ENCODE assay signal across 28 cellular contexts in the genomic region with DNA sequence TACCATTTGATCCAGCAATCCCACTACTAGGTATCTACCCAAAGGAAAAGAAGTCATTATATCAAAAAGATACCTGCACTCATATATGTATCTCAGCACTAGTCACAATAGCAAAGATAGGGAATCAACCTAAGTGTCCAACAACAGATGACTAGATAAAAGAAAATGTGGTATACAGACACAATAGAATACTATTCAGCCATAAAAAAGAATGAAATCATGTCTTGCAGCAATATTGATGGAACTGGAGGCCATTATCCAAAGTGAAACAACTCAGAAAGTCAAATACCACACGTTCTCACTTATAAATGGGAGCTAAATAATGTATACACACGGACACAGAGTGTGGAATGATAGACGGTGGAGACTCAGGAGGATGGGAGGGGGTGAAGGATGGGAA.
"Had no signal": no experiment of that assay in that cellular context is flagged by ENCODE, and none has a peak within 500 bp of the region (broad histone marks: within the 10 kb centered on the region; RNA-seq: fewer than 3 reads in every experiment).

No MANE protein-coding gene starts in this region.

- H3K4me3 Mint-ChIP-seq: natural killer cell; nephron; neural progenitor cell; stimulated activated effector memory CD8-positive, alpha-beta T cell treated with anti-CD3 and anti-CD28 coated beads, Interleukin-12 subunit alpha, Interleukin-12 subunit beta, amount 100 ng/mL, for 72 hours; stimulated activated naive B cell treated with anti-CD40 and anti-IgM and Interleukin-4, amounts not matched to agents 10 μg/mL and 1 μg/mL and 100 μg/mL, for 72 hours; stimulated activated naive CD8-positive, alpha-beta T cell treated with anti-CD3 and anti-CD28 coated beads, Interleukin-15, Interleukin-2, amounts not matched to agents 100 ng/mL and 50 ng/mL, for 24 hours had no signal

- H3K4me2 ChIP-seq: neural progenitor cell had no signal

- H3K4me1 Mint-ChIP-seq: natural killer cell; stimulated activated effector memory CD8-positive, alpha-beta T cell treated with anti-CD3 and anti-CD28 coated beads, Interleukin-12 subunit alpha, Interleukin-12 subunit beta, amount 100 ng/mL, for 72 hours had no signal

- H3K27me3 Mint-ChIP-seq: progenitor cell of endocrine pancreas; stimulated activated naive B cell treated with anti-CD40 and anti-IgM and Interleukin-4, amounts not matched to agents 10 μg/mL and 1 μg/mL and 100 μg/mL, for 72 hours had no signal

- DNase-seq: natural killer cell; occipital lobe; ovary; posterior cingulate gyrus; psoas muscle; right cardiac atrium; right lobe of liver; sigmoid colon; small intestine; stimulated activated CD4-positive, alpha-beta T cell treated with anti-CD3 and anti-CD28 coated beads, Interleukin-15, amount 100 ng/mL, for 24 hours; stimulated activated CD4-positive, alpha-beta T cell treated with anti-CD3 and anti-CD28 coated beads, Interleukin-2, amount 100 ng/mL, for 24 hours; stimulated activated CD4-positive, alpha-beta T cell treated with anti-CD3 and anti-CD28 coated beads, Interleukin-2, amount 100 ng/mL, for 48 hours; stimulated activated CD4-positive, alpha-beta T cell treated with anti-CD3 and anti-CD28 coated beads, Interleukin-4, amount 100 ng/mL, for 24 hours; stimulated activated naive B cell treated with anti-CD40 and anti-IgM and Interleukin-4, amounts not matched to agents 10 μg/mL and 1 μg/mL and 100 μg/mL, for 72 hours; stimulated activated naive CD4-positive, alpha-beta T cell treated with Interleukin-2 at 50 U/mL for 16 hours; stomach; thyroid gland; trophoblast cell; upper lobe of right lung; uterus had no signal

- H3K9me3 ChIP-seq: ovary, psoas muscle, right lobe of liver, sigmoid colon, stomach, thoracic aorta, thyroid gland, tibial nerve, upper lobe of right lung, uterus had no signal

- H3K27me3 ChIP-seq: neural progenitor cell, ovary, right lobe of liver, sigmoid colon, stomach, thyroid gland, tibial nerve, upper lobe of right lung, uterus had no signal

- H3K27ac Mint-ChIP-seq: natural killer cell; neural progenitor cell; stimulated activated effector memory CD8-positive, alpha-beta T cell treated with anti-CD3 and anti-CD28 coated beads, Interleukin-12 subunit alpha, Interleukin-12 subunit beta, amount 100 ng/mL, for 72 hours; stimulated activated naive B cell treated with anti-CD40 and anti-IgM and Interleukin-4, amounts not matched to agents 10 μg/mL and 1 μg/mL and 100 μg/mL, for 72 hours; stimulated activated naive CD8-positive, alpha-beta T cell treated with anti-CD3 and anti-CD28 coated beads, Interleukin-15, Interleukin-2, amounts not matched to agents 100 ng/mL and 50 ng/mL, for 24 hours had no signal

- H2AFZ ChIP-seq: neural progenitor cell, parathyroid adenoma had no signal

- H3K4me3 ChIP-seq: neural progenitor cell, ovary, psoas muscle, right lobe of liver, sigmoid colon, stomach, thoracic aorta, thyroid gland, tibial nerve, upper lobe of right lung, uterus had no signal

- H3K36me3 ChIP-seq: neural progenitor cell, ovary, right lobe of liver, sigmoid colon, stomach, thoracic aorta, thyroid gland, tibial nerve, upper lobe of right lung, uterus had no signal

- H3K9ac ChIP-seq: neural progenitor cell, parathyroid adenoma had no signal

- H3K4me1 ChIP-seq: right lobe of liver, uterus had no signal

- H3K9me3 Mint-ChIP-seq: natural killer cell; nephron; neural progenitor cell; stimulated activated effector memory CD8-positive, alpha-beta T cell treated with anti-CD3 and anti-CD28 coated beads, Interleukin-12 subunit alpha, Interleukin-12 subunit beta, amount 100 ng/mL, for 72 hours; stimulated activated naive B cell treated with anti-CD40 and anti-IgM and Interleukin-4, amounts not matched to agents 10 μg/mL and 1 μg/mL and 100 μg/mL, for 72 hours; stimulated activated naive CD8-positive, alpha-beta T cell treated with anti-CD3 and anti-CD28 coated beads, Interleukin-15, Interleukin-2, amounts not matched to agents 100 ng/mL and 50 ng/mL, for 24 hours had no signal

- H3K36me3 Mint-ChIP-seq: natural killer cell; neural progenitor cell; stimulated activated effector memory CD8-positive, alpha-beta T cell treated with anti-CD3 and anti-CD28 coated beads, Interleukin-12 subunit alpha, Interleukin-12 subunit beta, amount 100 ng/mL, for 72 hours; stimulated activated naive B cell treated with anti-CD40 and anti-IgM and Interleukin-4, amounts not matched to agents 10 μg/mL and 1 μg/mL and 100 μg/mL, for 72 hours had no signal

- H3K27ac ChIP-seq: neural progenitor cell, ovary, parathyroid adenoma, psoas muscle, right lobe of liver, sigmoid colon, stomach, thoracic aorta, thyroid gland, tibial nerve, upper lobe of right lung, uterus had no signal

- ATAC-seq: natural killer cell; psoas muscle; right cardiac atrium; right lobe of liver; stimulated activated effector memory CD8-positive, alpha-beta T cell treated with anti-CD3 and anti-CD28 coated beads, Interleukin-12 subunit alpha, Interleukin-12 subunit beta, amount 100 ng/mL, for 72 hours; stimulated activated naive B cell treated with anti-CD40 and anti-IgM and Interleukin-4, amounts not matched to agents 10 μg/mL and 1 μg/mL and 100 μg/mL, for 72 hours; upper lobe of right lung had no signal

- H3K79me2 ChIP-seq: parathyroid adenoma had no signal

- FAIRE-seq: small intestine had no signal
